In the genomic region with DNA sequence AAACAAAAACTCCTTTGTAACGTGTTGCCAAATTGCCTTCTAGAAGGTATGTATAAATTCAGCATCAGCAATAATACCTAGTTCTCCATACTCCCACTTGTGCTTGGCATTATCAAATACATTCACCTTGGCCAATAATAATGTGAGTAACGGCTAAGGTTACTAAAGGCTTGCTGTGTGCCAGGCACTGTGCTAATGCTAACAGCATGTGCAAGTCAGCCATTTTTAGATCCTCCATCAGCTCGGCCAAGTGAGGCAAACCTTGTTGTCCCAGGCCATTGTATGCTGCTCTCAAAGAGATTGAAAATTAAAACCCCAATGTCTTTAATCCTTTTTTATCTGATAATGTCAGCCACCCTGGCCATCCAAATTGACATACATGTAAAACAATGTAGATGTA, we compare ENCODE assay signal across 2 cellular contexts.
TF ChIP-seq lines count a peak whose summit lies in the region.

No MANE protein-coding gene starts in this region.

TF ChIP-seq in HepG2, 621 proteins besides CTCF, POLR2A, EP300 and RAD21:
- TF ChIP-seq ZNF441 (CRISPR knock-in tag; IDR thresholded peaks at IDR 0.05; ENCODE audit: borderline replicate concordance) (no peak), MAFF (IDR thresholded peaks at IDR 0.05; ENCODE audit: low read depth, low read length) (0 out of 2 replicates have a peak, but pooled peaks have one; percentile 7)

TF ChIP-seq in HCT116, 20 proteins besides CTCF, POLR2A, EP300 and RAD21:
- TF ChIP-seq ELF1 (IDR thresholded peaks at IDR 0.05; ENCODE audit: borderline replicate concordance, low read depth) = no peak
- no peak for TF ChIP-seq FOSL1 (IDR thresholded peaks at IDR 0.05; ENCODE audit: low read depth)
- TF ChIP-seq EGR1 (IDR thresholded peaks at IDR 0.05; ENCODE audit: low read depth) = no peak
- TF ChIP-seq CBX3 (IDR thresholded peaks at IDR 0.05; ENCODE audit: low read depth) = no peak
- TF ChIP-seq EZH2 (IDR thresholded peaks at IDR 0.05) = no peak
- no peak for TF ChIP-seq TCF7L2 (IDR thresholded peaks at IDR 0.05; ENCODE audit: borderline replicate concordance, extremely low read depth, insufficient read depth, insufficient read length)
- TF ChIP-seq JUND (IDR thresholded peaks at IDR 0.05) = no peak
- TF ChIP-seq ATF3 (IDR thresholded peaks at IDR 0.05) = no peak
- no peak for TF ChIP-seq SP1 (IDR thresholded peaks at IDR 0.05; ENCODE audit: low read depth)
- TF ChIP-seq CEBPB (IDR thresholded peaks at IDR 0.05; ENCODE audit: low read depth) = no peak
- TF ChIP-seq REST (IDR thresholded peaks at IDR 0.05; ENCODE audit: low read depth) = no peak
- TF ChIP-seq MAX (IDR thresholded peaks at IDR 0.05) = no peak
- no peak for TF ChIP-seq SRF (IDR thresholded peaks at IDR 0.05; ENCODE audit: low read depth)
- no peak for TF ChIP-seq ZFX (IDR thresholded peaks at IDR 0.05)
- TF ChIP-seq SIN3A (IDR thresholded peaks at IDR 0.05; ENCODE audit: low read depth) = no peak
- TF ChIP-seq POLR2AphosphoS5 (IDR thresholded peaks at IDR 0.05; ENCODE audit: low read depth, low read length) = no peak
